ENCODE assay signal across 13 cellular contexts in the genomic region with DNA sequence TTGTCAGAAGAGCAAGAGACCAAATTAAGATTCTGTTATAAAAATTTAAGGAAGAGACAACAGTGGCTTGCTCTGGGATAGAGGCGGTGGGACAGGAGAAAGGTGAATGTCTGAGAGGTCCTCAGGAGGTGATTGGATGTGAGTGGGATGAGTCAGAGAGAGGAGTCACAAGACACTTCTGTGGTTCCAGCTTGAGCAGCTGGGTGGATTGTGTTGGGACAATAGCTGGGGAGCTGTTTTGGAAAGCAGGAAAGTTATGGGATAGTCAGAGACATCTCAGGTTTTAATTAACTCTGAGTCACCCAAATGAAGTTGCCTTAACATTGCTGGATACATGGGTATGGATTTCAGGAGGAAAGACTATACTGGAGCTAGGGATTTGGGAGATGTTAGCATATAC.
A peak's percentile ranks its signal among the peaks of the same experiment; 100 is the strongest.
DNase-seq lines count a peak whose midpoint lies in the region; ATAC-seq and TF ChIP-seq lines count a peak whose summit lies in the region.
"Had no signal": no experiment of that assay in that cellular context is flagged by ENCODE, and none has a peak within 500 bp of the region (broad histone marks: within the 10 kb centered on the region; RNA-seq: fewer than 3 reads in every experiment).

No MANE protein-coding gene starts in this region.

- no peak overlapping the region for H3K4me2 ChIP-seq in PC-3 (ENCODE audit: low read length)
- H3K4me2 ChIP-seq: A549 had no signal

- H3K9me2 ChIP-seq in PC-3 (replicated peaks; ENCODE audit: low read length), result no peaks in the 10 kb centered on the region

- no peak overlapping the region for H3K9ac ChIP-seq in PC-3 (ENCODE audit: low read length)

- CTCF ChIA-PET in PC-3 (lab: Charles Lee), result no interaction called here

- H3K4me3 Mint-ChIP-seq in T-helper 1 cell treated with Interleukin-12 subunit alpha and Interleukin-12 subunit beta and Interleukin-4 antibody, amounts not matched to agents 30 μg/mL and 1 μg/mL, for 36 hours, result no peak overlapping the region

- ATAC-seq in PC-3 (peak; percentile 86), omental fat pad (ENCODE audit: low FRiP score) (peak; percentile 33), HG02970 (IDR thresholded peaks at IDR 0.05; ENCODE audit: low FRiP score, unreplicated experiment) (no peak)
- ATAC-seq: A549 had no signal

- no peaks in the 10 kb centered on the region for H3K9me3 ChIP-seq in PC-3 (ENCODE audit: low read length)
- H3K9me3 ChIP-seq: A549, tibial nerve had no signal

- intact Hi-C loops in PC-3 (cut with micrococcal nuclease), result loop anchor here (5.0 kb wide), 1 partner anchor 219 kb away; a partner anchor contains a TSS

- no peak overlapping the region for H3K4me3 ChIP-seq in PC-3 (ENCODE audit: low read length)
- H3K4me3 ChIP-seq: A549, tibial nerve had no signal

- H3K9me3 Mint-ChIP-seq in T-helper 1 cell treated with Interleukin-12 subunit alpha and Interleukin-12 subunit beta and Interleukin-4 antibody, amounts not matched to agents 30 μg/mL and 1 μg/mL, for 36 hours, result peaks cover 13% of the 10 kb centered on the region

- DNase-seq in T-helper 1 cell (no peak), PC-3 (peak; percentile 66), epidermal melanocyte (ENCODE audit: insufficient read length, low spot score) (peak; percentile 32), omental fat pad (ENCODE audit: low spot score) (no peak), NCI-H1092 treated with DMSO at 0.1 percent for 48 hours (lab: John Stamatoyannopoulos, UW) (no peak)
- DNase-seq in stimulated activated CD8-positive, alpha-beta memory T cell treated with anti-CD3 and anti-CD28 coated beads, Interleukin-4, amount 100 ng/mL, for 48 hours, result no peak
- DNase-seq: activated CD4-positive, alpha-beta T cell treated with anti-CD3 and anti-CD28 coated beads, Interleukin-2, amount 50 U/mL, for 4 hours; NCI-H510A; SIG-M5 had no signal

- no peak overlapping the region for H2AFZ ChIP-seq in PC-3 (ENCODE audit: low read length)

- peaks cover 77% of the 10 kb centered on the region for H3K4me1 Mint-ChIP-seq in T-helper 1 cell treated with Interleukin-12 subunit alpha and Interleukin-12 subunit beta and Interleukin-4 antibody, amounts not matched to agents 30 μg/mL and 1 μg/mL, for 36 hours (ENCODE audit: low read depth)

- no peaks in the 10 kb centered on the region for H3F3A ChIP-seq in PC-3 (ENCODE audit: low read length, unreplicated experiment)

- H3K27me3 Mint-ChIP-seq in T-helper 1 cell treated with Interleukin-12 subunit alpha and Interleukin-12 subunit beta and Interleukin-4 antibody, amounts not matched to agents 30 μg/mL and 1 μg/mL, for 36 hours (ENCODE audit: low read depth), result no peaks in the 10 kb centered on the region

- peaks cover 13% of the 10 kb centered on the region for H3K36me3 Mint-ChIP-seq in T-helper 1 cell treated with Interleukin-12 subunit alpha and Interleukin-12 subunit beta and Interleukin-4 antibody, amounts not matched to agents 30 μg/mL and 1 μg/mL, for 36 hours (ENCODE audit: low read depth)

- POLR2A ChIA-PET in PC-3 (lab: Charles Lee; ENCODE audit: unreplicated experiment), result no interaction called here

- no peaks in the 10 kb centered on the region for H3K27me3 ChIP-seq in PC-3 (ENCODE audit: low read length)
- H3K27me3 ChIP-seq: tibial nerve had no signal

- no peaks in the 10 kb centered on the region for H3K36me3 ChIP-seq in PC-3 (ENCODE audit: low read depth, low read length)
- H3K36me3 ChIP-seq: tibial nerve had no signal

- BruUV-seq in PC-3 (replicated peaks; lab: Mats Ljungman, UMichigan), result no TSS peak

- H3K79me2 ChIP-seq in PC-3 (ENCODE audit: low read length), result no peaks in the 10 kb centered on the region

- H3K27ac Mint-ChIP-seq in T-helper 1 cell treated with Interleukin-12 subunit alpha and Interleukin-12 subunit beta and Interleukin-4 antibody, amounts not matched to agents 30 μg/mL and 1 μg/mL, for 36 hours, result peak overlapping the region; percentile 75

- H3K4me1 ChIP-seq in PC-3 (ENCODE audit: insufficient read depth, low read length), result peaks cover 19% of the 10 kb centered on the region
- H3K4me1 ChIP-seq: A549, tibial nerve had no signal

- TF ChIP-seq CTCF in PC-3 (conservative IDR thresholded peaks at IDR 0.05; ENCODE audit: low read depth, low read length), result no peak
- TF ChIP-seq CTCF in omental fat pad (IDR thresholded peaks at IDR 0.05), result no peak

- no peak overlapping the region; the same call in 1 of the 2 replicates for H3K27ac ChIP-seq in PC-3 (ENCODE audit: low read length)
- H3K27ac ChIP-seq: A549, tibial nerve had no signal

- H4K20me1 ChIP-seq in PC-3 (ENCODE audit: low read length), result no peaks in the 10 kb centered on the region

Comparison
In these comparisons a context has a peak if more than half of its experiments do, and no peak if none do; other contexts are left out.
1. DNase-seq: peak in PC-3 (single experiment) and epidermal melanocyte (single experiment); none in T-helper 1 cell (0 of 5), omental fat pad (single experiment), NCI-H1092 treated with DMSO at 0.1 percent for 48 hours (single experiment) and stimulated activated CD8-positive, alpha-beta memory T cell treated with anti-CD3 and anti-CD28 coated beads, Interleukin-4, amount 100 ng/mL, for 48 hours (single experiment).